ENCODE assay signal across 19 cellular contexts in genomic region chr20:18190466-18191233, GRCh38. TPM values are rescaled to one million over a fixed set of nuclear protein-coding genes. Genes with fewer than 3 reads are reported as not detected.
A peak's percentile ranks its signal among the peaks of the same experiment; 100 is the strongest.
DNase-seq lines count a peak whose midpoint lies in the region; ATAC-seq and TF ChIP-seq lines count a peak whose summit lies in the region.
"Had no signal": no experiment of that assay in that cellular context is flagged by ENCODE, and none has a peak within 500 bp of the region (broad histone marks: within the 10 kb centered on the region; RNA-seq: fewer than 3 reads in every experiment).

No MANE protein-coding gene starts in this region.

- H3K4me1 Mint-ChIP-seq in Caco-2 (ENCODE audit: low read depth, unreplicated experiment) = peaks cover 10% of the 10 kb centered on the region

- no peak overlapping the region for H3K4me3 ChIP-seq in Caco-2 (ENCODE audit: low read depth, low read length)
- H3K4me3 ChIP-seq in mammary epithelial cell (replicated peaks in 1 of 3; ENCODE audit: insufficient read depth in 1 of 3, low read depth in 2 of 3, low read length in 3 of 3) = no peak overlapping the region
- no peak overlapping the region for H3K4me3 ChIP-seq in left lung
- H3K4me3 ChIP-seq: dorsolateral prefrontal cortex, gastrocnemius medialis, left ventricle myocardium inferior, spleen, transverse colon had no signal

- no peaks in the 10 kb centered on the region for H3K27me3 Mint-ChIP-seq in Caco-2 (ENCODE audit: insufficient read depth, unreplicated experiment)

- peak overlapping the region; percentile 29 for H3K9ac ChIP-seq in mammary epithelial cell (ENCODE audit: insufficient read depth, low read length)

- H3K79me2 ChIP-seq in mammary epithelial cell (ENCODE audit: insufficient read depth, low read length) = no peaks in the 10 kb centered on the region

- peaks cover 76% of the 10 kb centered on the region for H3K36me3 Mint-ChIP-seq in Caco-2 (ENCODE audit: insufficient read depth, unreplicated experiment)

- intact Hi-C loops in Caco-2 (cut with micrococcal nuclease; ENCODE audit: unreplicated experiment) (loop anchor here (5.0 kb wide), 1 partner anchor 87 kb away; no protein-coding TSS in a partner anchor), mammary epithelial cell (cut with micrococcal nuclease) (no loop called here), left lung (cut with DNase I) (no loop called here)

- H3K36me3 ChIP-seq in Caco-2 (ENCODE audit: control insufficient read depth, insufficient read depth, low read length) (peaks cover 11% of the 10 kb centered on the region), mammary epithelial cell (ENCODE audit: insufficient read depth, low read length) (peaks cover 5% of the 10 kb centered on the region), left lung (peaks cover 0 to 30% of the 10 kb centered on the region in 2 donors)

- peak; percentile 29 for ATAC-seq in left lung
- ATAC-seq: gastrocnemius medialis, HCT116 had no signal

- in situ Hi-C loops in mammary epithelial cell (cut with MboI; ENCODE audit: low sequenced_read_pairs in 2 of 2) = no loop called here

- dilution Hi-C loops in mammary epithelial cell (cut with HindIII; ENCODE audit: low sequenced_read_pairs) = no loop called here

- H2AFZ ChIP-seq in mammary epithelial cell (ENCODE audit: low read depth, low read length) = peak overlapping the region; percentile 30

- H3K27ac Mint-ChIP-seq in Caco-2 (ENCODE audit: unreplicated experiment) = peak overlapping the region; percentile 65
- H3K27ac Mint-ChIP-seq: T-helper 1 cell treated with Interleukin-12 subunit alpha and Interleukin-12 subunit beta and Interleukin-4 antibody, amounts not matched to agents 30 μg/mL and 1 μg/mL, for 36 hours had no signal

- no peak overlapping the region for H3K4me3 Mint-ChIP-seq in Caco-2 (ENCODE audit: unreplicated experiment)
- H3K4me3 Mint-ChIP-seq: T-helper 1 cell treated with Interleukin-12 subunit alpha and Interleukin-12 subunit beta and Interleukin-4 antibody, amounts not matched to agents 30 μg/mL and 1 μg/mL, for 36 hours had no signal

- H3K4me1 ChIP-seq in Caco-2 (peaks cover 14% of the 10 kb centered on the region), mammary epithelial cell (ENCODE audit: insufficient read depth, low read length) (peaks cover 43% of the 10 kb centered on the region), left lung (no peaks in the 10 kb centered on the region)
- H3K4me1 ChIP-seq: gastrocnemius medialis, left ventricle myocardium inferior, spleen, transverse colon had no signal

- H4K20me1 ChIP-seq in mammary epithelial cell (ENCODE audit: insufficient read depth, low read length) = no peaks in the 10 kb centered on the region

- TF ChIP-seq CTCF in Caco-2 (IDR thresholded peaks at IDR 0.05; ENCODE audit: insufficient read depth in 1 of 2, low read depth in 1 of 2, low read length in 1 of 2, severe bottlenecking in 1 of 2, unreplicated experiment in 1 of 2) = no peak
- peak; percentile 23 for TF ChIP-seq CTCF in GM12873 (IDR thresholded peaks at IDR 0.05; ENCODE audit: insufficient read depth, low read depth, low read length, missing control alignments)
- TF ChIP-seq CTCF in mammary epithelial cell (conservative IDR thresholded peaks at IDR 0.05 in 1 of 2, IDR thresholded peaks at IDR 0.05 in 1 of 2; ENCODE audit: extremely low read depth in 1 of 2, insufficient read depth in 1 of 2, low read depth in 1 of 2, low read length in 2 of 2) = no peak
- TF ChIP-seq CTCF in left lung (IDR thresholded peaks at IDR 0.05) = no peak

- POLR2A ChIA-PET in Caco-2 (lab: Charles Lee) = interaction anchor here (0.6 kb wide), 1 partner anchor 308 kb away, joined by 3 read pairs; no protein-coding TSS in a partner anchor

- H3K9me3 ChIP-seq in Caco-2 = no peaks in the 10 kb centered on the region
- no peaks in the 10 kb centered on the region for H3K9me3 ChIP-seq in mammary epithelial cell (replicated peaks; ENCODE audit: insufficient read depth, low read length)
- no peaks in the 10 kb centered on the region for H3K9me3 ChIP-seq in left lung
- H3K9me3 ChIP-seq: gastrocnemius medialis, left ventricle myocardium inferior, spleen, transverse colon had no signal

- DNase-seq in Caco-2 (no peak), mammary epithelial cell (peak; percentile 80), left lung (no peak), DMS79 (lab: John Stamatoyannopoulos, UW) (no peak), SW 1271 (lab: John Stamatoyannopoulos, UW) (no peak), ureter (ENCODE audit: low spot score) (no peak)
- DNase-seq: dorsolateral prefrontal cortex; erythroblast; gastrocnemius medialis; left ventricle myocardium inferior; NCI-H1436; NCI-H524 treated with DMSO at 0.1 percent for 48 hours; SIG-M5; spleen; stimulated activated CD8-positive, alpha-beta memory T cell treated with anti-CD3 and anti-CD28 coated beads, Interleukin-4, amount 100 ng/mL, for 48 hours; transverse colon had no signal

- 98% methylated on average over 3 of the region's 3 CpGs for WGBS in mammary epithelial cell (ENCODE audit: low coverage, missing lambda C conversion rate)

- peak overlapping the region; percentile 34 for H3K4me2 ChIP-seq in mammary epithelial cell (ENCODE audit: insufficient read depth, low read depth, low read length)

- no TSS peak for BruUV-seq in Caco-2 (replicated peaks; lab: Mats Ljungman, UMichigan)
- no TSS peak for BruUV-seq in mammary epithelial cell (replicated peaks; lab: Mats Ljungman, UMichigan)

- H3K27ac ChIP-seq in mammary epithelial cell (ENCODE audit: insufficient read depth, low read depth, low read length) (peak overlapping the region; percentile 73), left lung (no peak overlapping the region)
- H3K27ac ChIP-seq: dorsolateral prefrontal cortex, gastrocnemius medialis, left ventricle myocardium inferior, spleen, transverse colon had no signal

- no peaks in the 10 kb centered on the region for H3K9me3 Mint-ChIP-seq in Caco-2 (ENCODE audit: unreplicated experiment)
- H3K9me3 Mint-ChIP-seq: T-helper 1 cell treated with Interleukin-12 subunit alpha and Interleukin-12 subunit beta and Interleukin-4 antibody, amounts not matched to agents 30 μg/mL and 1 μg/mL, for 36 hours had no signal

- H3K27me3 ChIP-seq in Caco-2 (replicated peaks; ENCODE audit: control insufficient read depth, insufficient read depth, low read length) = no peaks in the 10 kb centered on the region
- no peaks in the 10 kb centered on the region for H3K27me3 ChIP-seq in mammary epithelial cell (ENCODE audit: insufficient read depth, low read length)
- H3K27me3 ChIP-seq in left lung = no peaks in the 10 kb centered on the region
- H3K27me3 ChIP-seq: dorsolateral prefrontal cortex, gastrocnemius medialis, spleen, transverse colon had no signal

- CTCF ChIA-PET in Caco-2 (lab: Charles Lee) (interaction anchor here (0.6 kb wide), 1 partner anchor 178 kb away, joined by 3 read pairs; no protein-coding TSS in a partner anchor), mammary epithelial cell (lab: Charles Lee; ENCODE audit: low non-redundant PET) (no interaction called here)

RNA-seq across cellular contexts. Expression of gene KAT14, which starts 53.0 kb away (rescaled TPM):
- 77.1 and 83.2 TPM in 2 replicates for total RNA-seq in Caco-2 (2022)
- total RNA-seq in mammary epithelial cell = 10 to 100 TPM; 18.5 to 20.2 TPM
- polyA plus RNA-seq in mammary epithelial cell = 11.2 TPM
- polyA minus RNA-seq in mammary epithelial cell = 19.9 TPM
- 10 to 100 TPM in 1 of 2 donors, 1 to 10 TPM in 1; 8.0 to 11.4 TPM for total RNA-seq in left lung
- total RNA-seq in ureter = 16.0 TPM

RNA-seq across cellular contexts. Expression of gene PET117, which starts 53.0 kb away (rescaled TPM):
- total RNA-seq in Caco-2 (2022) = 30.2 and 30.9 TPM in 2 replicates
- 10 to 100 TPM; 10.8 to 13.2 TPM for total RNA-seq in mammary epithelial cell
- polyA plus RNA-seq in mammary epithelial cell = 9.5 TPM
- not detected for polyA minus RNA-seq in mammary epithelial cell
- 10 to 100 TPM; 14.1 to 14.6 TPM for total RNA-seq in left lung
- total RNA-seq in ureter = 8.7 TPM
